Comparison of ENCODE assay signal across 25 cellular contexts in the genomic region with DNA sequence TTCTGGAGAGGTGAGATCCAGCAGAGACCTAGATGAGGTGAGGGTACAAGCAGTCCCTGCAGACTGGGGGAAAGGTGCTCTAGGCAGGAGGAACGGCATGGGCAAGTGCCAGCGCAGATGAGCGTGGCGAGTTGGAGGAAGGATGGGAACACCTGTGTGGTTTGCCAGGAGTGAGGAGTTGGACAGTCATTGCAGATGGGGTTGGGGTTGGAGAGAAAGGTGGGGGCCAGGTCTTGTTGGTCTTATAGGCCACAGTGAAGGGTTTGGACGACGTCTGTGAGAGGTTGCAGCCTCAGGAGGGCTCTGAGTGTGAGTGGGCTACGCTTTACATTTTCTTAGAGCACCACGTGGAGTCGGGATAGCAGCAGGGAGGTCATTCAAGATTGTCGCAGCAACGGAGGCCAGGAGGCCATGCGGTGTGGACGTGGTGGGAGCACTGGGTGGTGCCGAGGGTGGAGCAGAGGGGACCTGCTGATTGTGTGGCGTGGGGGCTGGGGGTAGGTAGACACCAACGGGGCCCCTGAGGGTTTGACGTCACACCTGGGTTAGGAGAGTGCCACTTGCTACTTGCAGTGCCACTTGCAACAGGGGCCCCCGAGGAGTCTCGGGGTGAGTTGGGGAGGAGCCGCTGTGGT.
"Had no signal": no experiment of that assay in that cellular context is flagged by ENCODE, and none has a peak within 500 bp of the region (broad histone marks: within the 10 kb centered on the region; RNA-seq: fewer than 3 reads in every experiment).

No MANE protein-coding gene starts in this region.

- H3K27me3 ChIP-seq: colonic mucosa, dorsolateral prefrontal cortex, esophagus squamous epithelium, gastrocnemius medialis, left lung, sigmoid colon, upper lobe of left lung had no signal

- ATAC-seq: activated CD4-positive, alpha-beta T cell treated with anti-CD3 and anti-CD28 coated beads for 36 hours; gastrocnemius medialis; left lung; naive thymus-derived CD8-positive, alpha-beta T cell; stimulated activated memory B cell treated with anti-CD40 and anti-IgM and Interleukin-4, amounts not matched to agents 10 μg/mL and 1 μg/mL and 100 μg/mL, for 72 hours; T-helper 17 cell had no signal

- H3K4me1 Mint-ChIP-seq: activated B cell treated with CpG ODN at 0.5 μM for 24 hours; mesothelial cell of epicardium; stimulated activated memory B cell treated with anti-CD40 and anti-IgM and Interleukin-4, amounts not matched to agents 10 μg/mL and 1 μg/mL and 100 μg/mL, for 72 hours had no signal

- H3K9me3 Mint-ChIP-seq: activated B cell treated with CpG ODN at 0.5 μM for 24 hours; activated naive CD8-positive, alpha-beta T cell treated with anti-CD3 and anti-CD28 coated beads, Interleukin-2, amount 10 ng/mL, durations not matched to agents 7 days and 5 days; naive thymus-derived CD8-positive, alpha-beta T cell had no signal

- H3K9me3 ChIP-seq: colonic mucosa, esophagus squamous epithelium, gastrocnemius medialis, left lung, sigmoid colon, thoracic aorta, upper lobe of left lung had no signal

- H3K27ac Mint-ChIP-seq: activated B cell treated with CpG ODN at 0.5 μM for 24 hours; activated CD4-positive, alpha-beta T cell treated with anti-CD3 and anti-CD28 coated beads for 36 hours; activated naive CD8-positive, alpha-beta T cell treated with anti-CD3 and anti-CD28 coated beads, Interleukin-2, amount 10 ng/mL, durations not matched to agents 7 days and 5 days; mesothelial cell of epicardium; stimulated activated memory B cell treated with anti-CD40 and anti-IgM and Interleukin-4, amounts not matched to agents 10 μg/mL and 1 μg/mL and 100 μg/mL, for 72 hours; T-helper 17 cell had no signal

- H3K27ac ChIP-seq: colonic mucosa, dorsolateral prefrontal cortex, esophagus squamous epithelium, left lung, sigmoid colon, SK-N-MC, thoracic aorta, upper lobe of left lung had no signal

- H3K4me3 Mint-ChIP-seq: activated B cell treated with CpG ODN at 0.5 μM for 24 hours; activated CD4-positive, alpha-beta T cell treated with anti-CD3 and anti-CD28 coated beads for 36 hours; activated naive CD8-positive, alpha-beta T cell treated with anti-CD3 and anti-CD28 coated beads, Interleukin-2, amount 10 ng/mL, durations not matched to agents 7 days and 5 days; mesothelial cell of epicardium; naive thymus-derived CD8-positive, alpha-beta T cell; stimulated activated memory B cell treated with anti-CD40 and anti-IgM and Interleukin-4, amounts not matched to agents 10 μg/mL and 1 μg/mL and 100 μg/mL, for 72 hours; T-helper 17 cell had no signal

- H3K4me2 ChIP-seq: smooth muscle cell had no signal

- H3K27me3 Mint-ChIP-seq: activated B cell treated with CpG ODN at 0.5 μM for 24 hours; activated CD4-positive, alpha-beta T cell treated with anti-CD3 and anti-CD28 coated beads for 36 hours; activated naive CD8-positive, alpha-beta T cell treated with anti-CD3 and anti-CD28 coated beads, Interleukin-2, amount 10 ng/mL, durations not matched to agents 7 days and 5 days; naive thymus-derived CD8-positive, alpha-beta T cell; stimulated activated memory B cell treated with anti-CD40 and anti-IgM and Interleukin-4, amounts not matched to agents 10 μg/mL and 1 μg/mL and 100 μg/mL, for 72 hours; T-helper 17 cell had no signal

- H3K4me1 ChIP-seq: colonic mucosa, esophagus squamous epithelium, left lung, upper lobe of left lung had no signal

- H3K4me3 ChIP-seq: colonic mucosa, dorsolateral prefrontal cortex, esophagus squamous epithelium, gastrocnemius medialis, left lung, sigmoid colon, SK-N-MC, smooth muscle cell, thoracic aorta, upper lobe of left lung had no signal

- DNase-seq: activated B cell treated with CpG ODN at 0.5 μM for 24 hours; activated CD4-positive, alpha-beta T cell treated with anti-CD3 and anti-CD28 coated beads for 36 hours; activated CD4-positive, alpha-beta T cell treated with anti-CD3 and anti-CD28 coated beads, Interleukin-2, amount 50 U/mL, for 4 hours; activated naive CD8-positive, alpha-beta T cell treated with anti-CD3 and anti-CD28 coated beads, Interleukin-2, amount 10 ng/mL, durations not matched to agents 7 days and 5 days; amygdala; colonic mucosa; dorsolateral prefrontal cortex; esophagus squamous epithelium; gastrocnemius medialis; hippocampal formation; kidney glomerular epithelial cell; left lung; naive thymus-derived CD8-positive, alpha-beta T cell; occipital lobe; posterior cingulate gyrus; sigmoid colon; stimulated activated CD4-positive, alpha-beta T cell treated with anti-CD3 and anti-CD28 coated beads, Interleukin-15, amount 100 ng/mL, for 24 hours; SW 1271; T-helper 17 cell; upper lobe of left lung had no signal
